ENCODE assay signal across 12 cellular contexts in genomic region chr20:25273541-25274358, GRCh38. TPM values are rescaled to one million over a fixed set of nuclear protein-coding genes. Genes with fewer than 3 reads are reported as not detected.
DNase-seq lines count a peak whose midpoint lies in the region; ATAC-seq and TF ChIP-seq lines count a peak whose summit lies in the region.
"Had no signal": no experiment of that assay in that cellular context is flagged by ENCODE, and none has a peak within 500 bp of the region (broad histone marks: within the 10 kb centered on the region; RNA-seq: fewer than 3 reads in every experiment).

No MANE protein-coding gene starts in this region.

- H3K27me3 ChIP-seq in lower lobe of right lung (ENCODE audit: low read depth), result no peaks in the 10 kb centered on the region
- H3K27me3 ChIP-seq in suprapubic skin, result no peaks in the 10 kb centered on the region
- H3K27me3 ChIP-seq: breast epithelium had no signal

- H3K27ac ChIP-seq in cingulate gyrus (ENCODE audit: low read depth, low read length) (peak overlapping the region; percentile 90), lower lobe of right lung (no peak overlapping the region), suprapubic skin (peak overlapping the region; percentile 61)
- H3K27ac ChIP-seq: thoracic aorta had no signal

- H3K4me1 ChIP-seq in lower lobe of right lung (no peaks in the 10 kb centered on the region), suprapubic skin (peaks cover 24% of the 10 kb centered on the region)

- TF ChIP-seq CTCF in lower lobe of right lung (IDR thresholded peaks at IDR 0.05) (no peak), suprapubic skin (IDR thresholded peaks at IDR 0.05) (no peak)

- no peak overlapping the region for H3K4me3 ChIP-seq in lower lobe of right lung
- H3K4me3 ChIP-seq in suprapubic skin, result no peak overlapping the region
- H3K4me3 ChIP-seq: breast epithelium, thoracic aorta had no signal

- WGBS in suprapubic skin, result 44% methylated on average over 20 of the region's 20 CpGs

- H3K9me3 ChIP-seq in lower lobe of right lung (no peaks in the 10 kb centered on the region), suprapubic skin (no peaks in the 10 kb centered on the region)
- H3K9me3 ChIP-seq: breast epithelium, thoracic aorta had no signal

- peak; percentile 50 for TF ChIP-seq EP300 in suprapubic skin (IDR thresholded peaks at IDR 0.05)

- no peak for TF ChIP-seq POLR2A in suprapubic skin (IDR thresholded peaks at IDR 0.05)

- ATAC-seq in lower lobe of right lung, result no peak
- ATAC-seq: activated T-cell treated with anti-CD3 and anti-CD28 coated beads, Interleukin-2, amount 50 U/mL, for 72 hours had no signal

- H3K36me3 ChIP-seq in lower lobe of right lung (peaks cover 97% of the 10 kb centered on the region), suprapubic skin (peaks cover 86% of the 10 kb centered on the region)

- peak; percentile 88 for DNase-seq in NCI-H524 treated with DMSO at 0.1 percent for 48 hours (lab: John Stamatoyannopoulos, UW)
- DNase-seq in lower lobe of right lung, result peak; percentile 18
- DNase-seq in suprapubic skin (ENCODE audit: low spot score in 2 of 2), result peak; percentile 53 to 76
- no peak for DNase-seq in RKO (ENCODE audit: low spot score)
- DNase-seq in dedifferentiated amniotic fluid mesenchymal stem cell (ENCODE audit: extremely low spot score), result no peak
- DNase-seq in AG08396 (ENCODE audit: low spot score), result no peak
- DNase-seq: activated CD4-positive, CD25-positive, alpha-beta regulatory T cell; activated T-cell treated with anti-CD3 and anti-CD28 coated beads, Interleukin-2, amount 50 U/mL, for 72 hours; NCI-H187 treated with DMSO at 0.1 percent for 48 hours had no signal

- intact Hi-C loops in lower lobe of right lung (cut with DNase I), result no loop called here

RNA-seq across cellular contexts. Expression of gene PYGB, which starts 25.9 kb away (rescaled TPM):
- 57.5 TPM for total RNA-seq in lower lobe of right lung
- total RNA-seq in suprapubic skin, result 100 to 1,000 TPM; 142 to 247 (median 198) TPM

Comparison
In these comparisons a context has a peak if more than half of its experiments do, and no peak if none do; other contexts are left out.
1. DNase-seq: peak in NCI-H524 treated with DMSO at 0.1 percent for 48 hours (single experiment), lower lobe of right lung (single experiment) and suprapubic skin (2 of 2); none in RKO (single experiment), dedifferentiated amniotic fluid mesenchymal stem cell (single experiment) and AG08396 (single experiment).